ENCODE assay signal across 8 cellular contexts in genomic region chr2:240387669-240388358, GRCh38. TPM values are rescaled to one million over a fixed set of nuclear protein-coding genes. Genes with fewer than 3 reads are reported as not detected.
A peak's percentile ranks its signal among the peaks of the same experiment; 100 is the strongest.
DNase-seq lines count a peak whose midpoint lies in the region; ATAC-seq, FAIRE-seq and TF ChIP-seq lines count a peak whose summit lies in the region.

No MANE protein-coding gene starts in this region.

- no peak for TF ChIP-seq RAD21 in K562 (CRISPR knock-in tag; conservative IDR thresholded peaks at IDR 0.05 in 1 of 2, IDR thresholded peaks at IDR 0.05 in 1 of 2)

- H3K4me1 ChIP-seq in K562 (replicated peaks in 1 of 2; ENCODE audit: control insufficient read depth in 2 of 2, insufficient read depth in 2 of 2, low read length in 2 of 2) (peaks cover 7 to 24% of the 10 kb centered on the region in 2 experiments; a peak in 4 of 5 replicates), hepatocyte (ENCODE audit: insufficient read depth) (peaks cover 6% of the 10 kb centered on the region)

- peak; percentile 52 for TF ChIP-seq EP300 in K562 (IDR thresholded peaks at IDR 0.05; ENCODE audit: low read length)

- CTCF ChIA-PET in K562 (lab: Yijun Ruan, JAX; ENCODE audit: low intra/inter-chr PET ratio): no interaction called here

- BruUV-seq in K562 (replicated peaks; lab: Mats Ljungman, UMichigan): no TSS peak

- no peaks in the 10 kb centered on the region for H3K9me1 ChIP-seq in K562 (ENCODE audit: control insufficient read depth, insufficient read depth, low read length)

- TF ChIP-seq POLR2A in K562 (conservative IDR thresholded peaks at IDR 0.05) (no peak), lower leg skin (IDR thresholded peaks at IDR 0.05) (no peak)

- H3K27ac ChIP-seq in K562 (ENCODE audit: extremely low read depth, low read depth, low read length) (no peak overlapping the region; the same call in 2 of the 3 replicates), hepatocyte (peak overlapping the region; percentile 66)

- no peaks in the 10 kb centered on the region; the same call in 1 of the 2 replicates for H3K9me3 ChIP-seq in K562 (replicated peaks; ENCODE audit: control insufficient read depth, insufficient read depth, low read depth, low read length)
- H3K9me3 ChIP-seq in hepatocyte (ENCODE audit: low read depth): no peaks in the 10 kb centered on the region

- peak; percentile 86 for FAIRE-seq in K562 (lab: Jason Lieb, UNC)

- intact Hi-C loops in K562 (cut with micrococcal nuclease) (no loop called here), lower leg skin (cut with DNase I; ENCODE audit: low total_unique reads) (no loop called here)

- H4K20me1 ChIP-seq in K562 (replicated peaks; ENCODE audit: control insufficient read depth, insufficient read depth, low read length) (no peaks in the 10 kb centered on the region), hepatocyte (ENCODE audit: insufficient read depth, poor library complexity, severe bottlenecking) (no peaks in the 10 kb centered on the region)

- in situ Hi-C loops in K562 (cut with MboI): no loop called here

- H3K36me3 ChIP-seq in K562 (ENCODE audit: control insufficient read depth, insufficient read depth, low read length) (no peaks in the 10 kb centered on the region), hepatocyte (replicated peaks; ENCODE audit: insufficient read depth, low read depth) (no peaks in the 10 kb centered on the region)

- H3K9me2 ChIP-seq in hepatocyte (replicated peaks; ENCODE audit: insufficient read depth): no peaks in the 10 kb centered on the region

- peak; percentile 82 for ATAC-seq in K562
- ATAC-seq in GM18498 (IDR thresholded peaks at IDR 0.05; ENCODE audit: unreplicated experiment): no peak
- no peak for ATAC-seq in GM19023 (IDR thresholded peaks at IDR 0.05; ENCODE audit: unreplicated experiment)

- H3K4me2 ChIP-seq in K562 (ENCODE audit: insufficient read depth, low read length) (no peak overlapping the region; the same call in 1 of the 2 replicates), hepatocyte (no peak overlapping the region)

- DNase-seq in HK-2 (ENCODE audit: unreplicated experiment) (peak; percentile 88), K562 (ENCODE audit: extremely low read depth in 1 of 4, low spot score in 3 of 4) (peak; percentile 62 to 70 (median 66)), hepatocyte (ENCODE audit: low spot score) (peak; percentile 69), stromal cell of bone marrow (ENCODE audit: low read depth) (peak; percentile 89), NOMO-1 treated with dmso at 0.1 percent for 144 hours (lab: John Stamatoyannopoulos, UW; ENCODE audit: unreplicated experiment) (no peak), lower leg skin (ENCODE audit: low spot score in 2 of 2) (no peak)

- peak overlapping the region in 1 of 2 experiments; percentile 25; a peak in 1 of 4 replicates for H3K9ac ChIP-seq in K562 (ENCODE audit: insufficient read depth in 1 of 2, low read depth in 2 of 2, low read length in 2 of 2)

- H3K79me2 ChIP-seq in K562 (ENCODE audit: control insufficient read depth, insufficient read depth, low read length) (no peaks in the 10 kb centered on the region), hepatocyte (no peaks in the 10 kb centered on the region)

- H3K4me3 ChIP-seq in K562 (no peak overlapping the region), hepatocyte (no peak overlapping the region), lower leg skin (ENCODE audit: low read depth, poor library complexity, severe bottlenecking) (no peak overlapping the region)

- POLR2A ChIA-PET in K562 (lab: Yijun Ruan, JAX): interaction anchor here (0.6 to 0.7 kb wide), 4 partner anchors 37 to 270 kb away, joined by 3 read pairs; no protein-coding TSS in a partner anchor

- no peak for TF ChIP-seq CTCF in K562 (IDR thresholded peaks at IDR 0.05 in 2 of 3, conservative IDR thresholded peaks at IDR 0.05 in 1 of 3; ENCODE audit: insufficient read depth in 2 of 3, low read depth in 1 of 3, low read length in 3 of 3)
- no peak for TF ChIP-seq CTCF in hepatocyte (IDR thresholded peaks at IDR 0.05; ENCODE audit: poor library complexity)
- TF ChIP-seq CTCF in lower leg skin (IDR thresholded peaks at IDR 0.05): no peak

- H3K27me3 ChIP-seq in K562 (ENCODE audit: control insufficient read depth in 2 of 2, insufficient read depth in 2 of 2, low read length in 2 of 2): peaks cover 0 to 22% of the 10 kb centered on the region in 2 experiments; a peak in 2 of 5 replicates
- H3K27me3 ChIP-seq in hepatocyte: no peaks in the 10 kb centered on the region

- WGBS in K562 (ENCODE audit: insufficient coverage, low coverage, missing lambda C conversion rate): 11% methylated on average over 8 of the region's 16 CpGs
- WGBS in hepatocyte (ENCODE audit: low lambda C conversion rate, missing lambda C conversion rate): 82% methylated on average over 16 of the region's 16 CpGs
- 75 to 81% methylated on average over 16 of the region's 16 CpGs for WGBS in lower leg skin, 2 donors

- H2AFZ ChIP-seq in K562 (ENCODE audit: low read depth, low read length) (no peak overlapping the region), hepatocyte (no peak overlapping the region)

TF ChIP-seq in K562, 482 proteins besides CTCF, POLR2A, EP300 and RAD21 (continues in another document):
- TF ChIP-seq FOSL1 (tag; conservative IDR thresholded peaks at IDR 0.05): peak; percentile 88
- no peak for TF ChIP-seq MYBL2 (IDR thresholded peaks at IDR 0.05; ENCODE audit: low read depth)
- TF ChIP-seq MYBL2 (CRISPR knock-in tag; IDR thresholded peaks at IDR 0.05; ENCODE audit: borderline replicate concordance): no peak
- TF ChIP-seq NFIC (IDR thresholded peaks at IDR 0.05): peak; percentile 87
- TF ChIP-seq TFAP4 (CRISPR knock-in tag; IDR thresholded peaks at IDR 0.05; ENCODE audit: borderline replicate concordance): peak; percentile 87
- peak; percentile 19 to 41; a peak in 2 of 4 replicates for TF ChIP-seq NRF1 (conservative IDR thresholded peaks at IDR 0.05 in 1 of 2, IDR thresholded peaks at IDR 0.05 in 1 of 2)
- TF ChIP-seq ZNF695 (CRISPR knock-in tag; IDR thresholded peaks at IDR 0.05): no peak
- TF ChIP-seq, protein P1, sequence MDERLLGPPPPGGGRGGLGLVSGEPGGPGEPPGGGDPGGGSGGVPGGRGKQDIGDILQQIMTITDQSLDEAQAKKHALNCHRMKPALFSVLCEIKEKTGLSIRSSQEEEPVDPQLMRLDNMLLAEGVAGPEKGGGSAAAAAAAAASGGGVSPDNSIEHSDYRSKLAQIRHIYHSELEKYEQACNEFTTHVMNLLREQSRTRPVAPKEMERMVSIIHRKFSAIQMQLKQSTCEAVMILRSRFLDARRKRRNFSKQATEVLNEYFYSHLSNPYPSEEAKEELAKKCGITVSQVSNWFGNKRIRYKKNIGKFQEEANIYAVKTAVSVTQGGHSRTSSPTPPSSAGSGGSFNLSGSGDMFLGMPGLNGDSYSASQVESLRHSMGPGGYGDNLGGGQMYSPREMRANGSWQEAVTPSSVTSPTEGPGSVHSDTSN (CRISPR knock-in tag; IDR thresholded peaks at IDR 0.05; ENCODE audit: low read depth): peak; percentile 56
- TF ChIP-seq, protein P1 (tag; conservative IDR thresholded peaks at IDR 0.05; ENCODE audit: low read depth): peak; percentile 88
- peak; percentile 68; the same call in 1 of the 2 replicates for TF ChIP-seq HDAC2 (IDR thresholded peaks at IDR 0.05)

RNA-seq across cellular contexts. Expression of gene GPC1, which starts 47.6 kb away (rescaled TPM):
- total RNA-seq in K562 (2011; cell fraction: chromatin; rRNA removed; ENCODE audit: low replicate concordance): 0.90 and 3.6 TPM in 2 replicates
- 3.3 and 3.7 TPM in 2 replicates for total RNA-seq in K562 (2011; cell fraction: nucleolus; rRNA removed)
- total RNA-seq in K562 (2011; cell fraction: nucleoplasm; rRNA removed): 0.95 and 1.2 TPM in 2 replicates
- 0.24 TPM in 1 of 2 replicates, not detected in the other for total RNA-seq in K562 (2014; rRNA removed)
- 0.07 and 0.26 TPM in 2 replicates for total RNA-seq in K562 (2014; rRNA removed; fragmentation: Illumina TruSeq; extraction: Trizol)
- 0.11 and 0.14 TPM in 2 replicates for total RNA-seq in K562 (2015; rRNA removed; fragmentation: Illumina TruSeq; extraction: Trizol)
- 0.78 and 0.82 TPM in 2 replicates for total RNA-seq in K562 (2021)
- polyA plus RNA-seq in K562 (2011; rRNA removed): 0.13 and 0.30 TPM in 2 replicates
- polyA plus RNA-seq in K562 (2011; cell fraction: cytosol; rRNA removed): 0.13 and 0.57 TPM in 2 replicates
- polyA plus RNA-seq in K562 (2011; cell fraction: nucleus; rRNA removed): 0.60 and 1.4 TPM in 2 replicates
- polyA plus RNA-seq in K562 (2012): 0.39 and 0.80 TPM in 2 replicates
- polyA plus RNA-seq in K562 (2014; fragmentation: Illumina TruSeq; extraction: Trizol): 0.15 and 0.37 TPM in 2 replicates
- polyA plus RNA-seq in K562 (2014; fragmentation: Nextera tagmentation; extraction: Ambion mirVana): not detected
- polyA plus RNA-seq in K562 (2014; rRNA removed): 0.08 and 0.32 TPM in 2 replicates
- 0.25 and 0.36 TPM in 2 replicates for polyA minus RNA-seq in K562 (2011; rRNA and poly(A)+ RNA removed)
- 0.29 and 1.6 TPM in 2 replicates for polyA minus RNA-seq in K562 (2011; cell fraction: cytosol; rRNA and poly(A)+ RNA removed)
- polyA minus RNA-seq in K562 (2011; cell fraction: nucleus; rRNA and poly(A)+ RNA removed): 1.2 and 1.3 TPM in 2 replicates
- total RNA-seq in hepatocyte: 57.8 and 71.4 TPM in 2 replicates
- 141 and 142 TPM in 2 replicates for polyA plus RNA-seq in hepatocyte
- 100 to 1,000 TPM in 3 of 4 donors, 10 to 100 TPM in 1; 87.6 to 145 (median 114) TPM for total RNA-seq in lower leg skin

Comparison
In these comparisons a context has a peak if more than half of its experiments do, and no peak if none do; other contexts are left out.
1. DNase-seq: peak in HK-2 (single experiment), K562 (4 of 4), hepatocyte (single experiment) and stromal cell of bone marrow (single experiment); none in NOMO-1 treated with dmso at 0.1 percent for 144 hours (single experiment) and lower leg skin (0 of 2).
2. RNA of gene GPC1, which starts 47.6 kb away (total RNA-seq): 87.6 to 145 TPM in lower leg skin and 57.8 to 71.4 TPM in hepatocyte; 0.07 to 3.7 TPM in K562; every median in the first group is over 10 times any median in the second.